In the genomic region with DNA sequence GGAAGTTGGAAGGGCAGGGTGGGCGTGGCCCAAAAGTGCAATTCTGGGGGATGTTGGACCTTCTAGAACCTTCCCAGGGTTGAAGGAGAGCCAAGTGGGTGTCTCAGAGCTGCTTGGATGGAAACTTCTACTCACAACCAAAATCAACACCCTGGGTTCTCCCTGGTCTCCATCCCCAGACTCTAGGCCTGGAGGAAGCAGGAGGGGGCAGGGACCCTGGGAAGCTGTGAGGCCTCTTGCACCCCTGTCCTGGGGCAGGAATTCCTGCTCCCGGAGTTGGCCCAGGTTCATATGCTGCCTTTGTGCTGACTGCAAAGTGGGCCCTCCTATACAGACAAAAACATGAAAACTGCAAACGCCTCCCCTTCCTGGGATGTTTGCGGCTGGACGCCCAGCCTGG, we compare ENCODE assay signal across 23 cellular contexts. TPM values are rescaled to one million over a fixed set of nuclear protein-coding genes. Genes with fewer than 3 reads are reported as not detected.
DNase-seq lines count a peak whose midpoint lies in the region; ATAC-seq and TF ChIP-seq lines count a peak whose summit lies in the region.
"Had no signal": no experiment of that assay in that cellular context is flagged by ENCODE, and none has a peak within 500 bp of the region (broad histone marks: within the 10 kb centered on the region; RNA-seq: fewer than 3 reads in every experiment).

No MANE protein-coding gene starts in this region.

- peaks cover 29% of the 10 kb centered on the region for H3K4me1 Mint-ChIP-seq in neural progenitor cell
- H3K4me1 Mint-ChIP-seq: GM23338 had no signal

- H3K27me3 ChIP-seq in neural progenitor cell (peaks cover 5% of the 10 kb centered on the region), thoracic aorta (replicated peaks; ENCODE audit: insufficient read depth) (no peaks in the 10 kb centered on the region), testis (no peaks in the 10 kb centered on the region)

- H3K79me2 ChIP-seq in neural progenitor cell (ENCODE audit: low read depth) = no peaks in the 10 kb centered on the region

- ATAC-seq in thoracic aorta (ENCODE audit: insufficient number of reproducible peaks, low FRiP score, low read depth) (no peak), GM21717 (IDR thresholded peaks at IDR 0.05; ENCODE audit: unreplicated experiment) (no peak)
- ATAC-seq: GM23338, HCT116 had no signal

- H3K27ac ChIP-seq in HEK293 (ENCODE audit: extremely low read depth, low read depth, low read length) (no peak overlapping the region), neural progenitor cell (no peak overlapping the region), thoracic aorta (peak overlapping the region; percentile 65 to 74), testis (no peak overlapping the region)

- H3K36me3 ChIP-seq in HEK293 (ENCODE audit: control insufficient read depth in 2 of 2, insufficient read depth in 1 of 2, low read length in 2 of 2) (no peaks in the 10 kb centered on the region), neural progenitor cell (no peaks in the 10 kb centered on the region), thoracic aorta (no peaks in the 10 kb centered on the region), testis (ENCODE audit: low read depth, missing control alignments) (no peaks in the 10 kb centered on the region)

- no peak for TF ChIP-seq CTCF in HEK293 (tag by site-specific recombination; IDR thresholded peaks at IDR 0.05)
- no peak for TF ChIP-seq CTCF in neural progenitor cell (IDR thresholded peaks at IDR 0.05)
- TF ChIP-seq CTCF in thoracic aorta (IDR thresholded peaks at IDR 0.05) = no peak
- TF ChIP-seq CTCF in testis (IDR thresholded peaks at IDR 0.05) = no peak

- no peak overlapping the region for H3K4me2 ChIP-seq in neural progenitor cell
- H3K4me2 ChIP-seq: GM23338 had no signal

- no peaks in the 10 kb centered on the region for H4K20me1 ChIP-seq in neural progenitor cell (ENCODE audit: low read depth)

- H3K9me3 ChIP-seq in HEK293 (ENCODE audit: control insufficient read depth, insufficient read depth, low read depth, low read length) (no peaks in the 10 kb centered on the region), neural progenitor cell (ENCODE audit: low read depth) (no peaks in the 10 kb centered on the region), thoracic aorta (no peaks in the 10 kb centered on the region), testis (no peaks in the 10 kb centered on the region)

- H3K27ac Mint-ChIP-seq in neural progenitor cell = peak overlapping the region; percentile 75
- H3K27ac Mint-ChIP-seq: CD4-positive, alpha-beta memory T cell; GM23338; H9; HFFc6 had no signal

- H3K36me3 Mint-ChIP-seq in neural progenitor cell = no peaks in the 10 kb centered on the region
- H3K36me3 Mint-ChIP-seq: CD4-positive, alpha-beta memory T cell had no signal

- H2AFZ ChIP-seq in neural progenitor cell (replicated peaks) = no peak overlapping the region
- H2AFZ ChIP-seq: GM23338 had no signal

- no peaks in the 10 kb centered on the region for H3K4me1 ChIP-seq in HEK293 (ENCODE audit: control insufficient read depth, insufficient read depth, low read length)
- no peaks in the 10 kb centered on the region for H3K4me1 ChIP-seq in neural progenitor cell
- H3K4me1 ChIP-seq in thoracic aorta (ENCODE audit: control insufficient read depth in 1 of 2, low read depth in 2 of 2) = peaks cover 10 to 17% of the 10 kb centered on the region in 2 donors
- no peaks in the 10 kb centered on the region for H3K4me1 ChIP-seq in testis

- H3K27me3 Mint-ChIP-seq in neural progenitor cell (ENCODE audit: insufficient read depth, low read depth) = peaks cover 17% of the 10 kb centered on the region

- H3K9ac ChIP-seq in neural progenitor cell = no peak overlapping the region

- H3K4me3 ChIP-seq in HEK293 (ENCODE audit: low read depth, low read length) = no peak overlapping the region
- no peak overlapping the region for H3K4me3 ChIP-seq in neural progenitor cell
- H3K4me3 ChIP-seq in thoracic aorta = no peak overlapping the region
- no peak overlapping the region for H3K4me3 ChIP-seq in testis
- H3K4me3 ChIP-seq: GM23338 had no signal

- H3K4me3 Mint-ChIP-seq in neural progenitor cell = no peak overlapping the region
- H3K4me3 Mint-ChIP-seq: CD4-positive, alpha-beta memory T cell; GM23338; H9; HFFc6 had no signal

- 83 to 85% methylated on average over 5 of the region's 5 CpGs for WGBS in testis, 2 donors

- CTCF ChIA-PET in HEK293 (lab: Yijun Ruan, JAX) = no interaction called here

- peaks cover 2% of the 10 kb centered on the region for H3K9me3 Mint-ChIP-seq in neural progenitor cell
- H3K9me3 Mint-ChIP-seq: CD4-positive, alpha-beta memory T cell; GM23338; H9 had no signal

- POLR2A ChIA-PET in HEK293 (lab: Yijun Ruan, JAX) = no interaction called here

- TF ChIP-seq POLR2A in testis (IDR thresholded peaks at IDR 0.05) = no peak

- H3F3A ChIP-seq in neural progenitor cell (ENCODE audit: low read depth) = no peaks in the 10 kb centered on the region

- intact Hi-C loops in testis (cut with DNase I; ENCODE audit: low total_unique reads) = no loop called here

- DNase-seq in neural progenitor cell (ENCODE audit: low spot score) (no peak), thoracic aorta (ENCODE audit: low spot score) (no peak), testis (no peak), mesenteric fat pad (ENCODE audit: low spot score) (no peak)
- DNase-seq: C1 segment of cervical spinal cord; Calu3; CD4-positive, alpha-beta memory T cell; COR-L47; DMS53; DMS79 treated with DMSO at 0.1 percent for 48 hours; GF-D8; H9; HFFc6 had no signal

TF ChIP-seq in HEK293, 187 proteins besides CTCF, POLR2A, EP300 and RAD21:
- peak; percentile 30; the same call in 1 of the 2 replicates for TF ChIP-seq KLF9 (tag by site-specific recombination; IDR thresholded peaks at IDR 0.05; ENCODE audit: low read depth)
- TF ChIP-seq, protein P1, sequence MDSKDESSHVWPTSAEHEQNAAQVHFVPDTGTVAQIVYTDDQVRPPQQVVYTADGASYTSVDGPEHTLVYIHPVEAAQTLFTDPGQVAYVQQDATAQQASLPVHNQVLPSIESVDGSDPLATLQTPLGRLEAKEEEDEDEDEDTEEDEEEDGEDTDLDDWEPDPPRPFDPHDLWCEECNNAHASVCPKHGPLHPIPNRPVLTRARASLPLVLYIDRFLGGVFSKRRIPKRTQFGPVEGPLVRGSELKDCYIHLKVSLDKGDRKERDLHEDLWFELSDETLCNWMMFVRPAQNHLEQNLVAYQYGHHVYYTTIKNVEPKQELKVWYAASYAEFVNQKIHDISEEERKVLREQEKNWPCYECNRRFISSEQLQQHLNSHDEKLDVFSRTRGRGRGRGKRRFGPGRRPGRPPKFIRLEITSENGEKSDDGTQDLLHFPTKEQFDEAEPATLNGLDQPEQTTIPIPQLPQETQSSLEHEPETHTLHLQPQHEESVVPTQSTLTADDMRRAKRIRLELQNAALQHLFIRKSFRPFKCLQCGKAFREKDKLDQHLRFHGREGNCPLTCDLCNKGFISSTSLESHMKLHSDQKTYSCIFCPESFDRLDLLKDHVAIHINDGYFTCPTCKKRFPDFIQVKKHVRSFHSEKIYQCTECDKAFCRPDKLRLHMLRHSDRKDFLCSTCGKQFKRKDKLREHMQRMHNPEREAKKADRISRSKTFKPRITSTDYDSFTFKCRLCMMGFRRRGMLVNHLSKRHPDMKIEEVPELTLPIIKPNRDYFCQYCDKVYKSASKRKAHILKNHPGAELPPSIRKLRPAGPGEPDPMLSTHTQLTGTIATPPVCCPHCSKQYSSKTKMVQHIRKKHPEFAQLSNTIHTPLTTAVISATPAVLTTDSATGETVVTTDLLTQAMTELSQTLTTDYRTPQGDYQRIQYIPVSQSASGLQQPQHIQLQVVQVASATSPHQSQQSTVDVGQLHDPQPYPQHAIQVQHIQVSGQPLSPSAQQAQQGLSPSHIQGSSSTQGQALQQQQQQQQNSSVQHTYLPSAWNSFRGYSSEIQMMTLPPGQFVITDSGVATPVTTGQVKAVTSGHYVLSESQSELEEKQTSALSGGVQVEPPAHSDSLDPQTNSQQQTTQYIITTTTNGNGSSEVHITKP (tag by site-specific recombination; IDR thresholded peaks at IDR 0.05) = peak; percentile 77
- TF ChIP-seq, protein P2, sequence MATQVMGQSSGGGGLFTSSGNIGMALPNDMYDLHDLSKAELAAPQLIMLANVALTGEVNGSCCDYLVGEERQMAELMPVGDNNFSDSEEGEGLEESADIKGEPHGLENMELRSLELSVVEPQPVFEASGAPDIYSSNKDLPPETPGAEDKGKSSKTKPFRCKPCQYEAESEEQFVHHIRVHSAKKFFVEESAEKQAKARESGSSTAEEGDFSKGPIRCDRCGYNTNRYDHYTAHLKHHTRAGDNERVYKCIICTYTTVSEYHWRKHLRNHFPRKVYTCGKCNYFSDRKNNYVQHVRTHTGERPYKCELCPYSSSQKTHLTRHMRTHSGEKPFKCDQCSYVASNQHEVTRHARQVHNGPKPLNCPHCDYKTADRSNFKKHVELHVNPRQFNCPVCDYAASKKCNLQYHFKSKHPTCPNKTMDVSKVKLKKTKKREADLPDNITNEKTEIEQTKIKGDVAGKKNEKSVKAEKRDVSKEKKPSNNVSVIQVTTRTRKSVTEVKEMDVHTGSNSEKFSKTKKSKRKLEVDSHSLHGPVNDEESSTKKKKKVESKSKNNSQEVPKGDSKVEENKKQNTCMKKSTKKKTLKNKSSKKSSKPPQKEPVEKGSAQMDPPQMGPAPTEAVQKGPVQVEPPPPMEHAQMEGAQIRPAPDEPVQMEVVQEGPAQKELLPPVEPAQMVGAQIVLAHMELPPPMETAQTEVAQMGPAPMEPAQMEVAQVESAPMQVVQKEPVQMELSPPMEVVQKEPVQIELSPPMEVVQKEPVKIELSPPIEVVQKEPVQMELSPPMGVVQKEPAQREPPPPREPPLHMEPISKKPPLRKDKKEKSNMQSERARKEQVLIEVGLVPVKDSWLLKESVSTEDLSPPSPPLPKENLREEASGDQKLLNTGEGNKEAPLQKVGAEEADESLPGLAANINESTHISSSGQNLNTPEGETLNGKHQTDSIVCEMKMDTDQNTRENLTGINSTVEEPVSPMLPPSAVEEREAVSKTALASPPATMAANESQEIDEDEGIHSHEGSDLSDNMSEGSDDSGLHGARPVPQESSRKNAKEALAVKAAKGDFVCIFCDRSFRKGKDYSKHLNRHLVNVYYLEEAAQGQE (tag by site-specific recombination; IDR thresholded peaks at IDR 0.05) = no peak
- TF ChIP-seq EGR2 (tag by site-specific recombination; IDR thresholded peaks at IDR 0.05; ENCODE audit: low read depth) = no peak
- TF ChIP-seq ZNF248 (tag by site-specific recombination; IDR thresholded peaks at IDR 0.05) = no peak
- no peak for TF ChIP-seq ZNF473 (tag by site-specific recombination; IDR thresholded peaks at IDR 0.05)
TF ChIP-seq in HEK293: peak in this region for 2.

RNA-seq across cellular contexts. Expression of a gene that starts 25.1 kb away (rescaled TPM):
- total RNA-seq in neural progenitor cell (ENCODE audit: low replicate concordance) (0.06 TPM in 1 of 2 replicates, not detected in the other), thoracic aorta (10 to 100 TPM in 1 of 2 donors, 1 to 10 TPM in 1; 6.3 to 10.0 TPM), testis (1 to 10 TPM in 1 of 2 donors, under 1 TPM in 1; 0.99 to 1.3 TPM), mesenteric fat pad (241 TPM)
- polyA plus RNA-seq in testis (ENCODE audit: insufficient read depth, low read depth, low replicate concordance) = 1.3 TPM
- total RNA-seq: A172; A673; Calu3; CD4-positive, alpha-beta memory T cell; Daoy; GM23338; H4; H9; HFFc6 had no signal
- polyA plus RNA-seq: BJ; CD4-positive, alpha-beta memory T cell; GM23338 had no signal

RNA-seq across cellular contexts. Expression of a gene that starts 34.3 kb away (rescaled TPM):
- not detected in 2 replicates for total RNA-seq in neural progenitor cell (ENCODE audit: low replicate concordance)
- not detected for total RNA-seq in thoracic aorta
- total RNA-seq in testis = under 1 TPM; 0.56 to 0.79 TPM
- not detected for polyA plus RNA-seq in testis (ENCODE audit: insufficient read depth, low read depth, low replicate concordance)
- total RNA-seq in mesenteric fat pad = not detected
- total RNA-seq: A172; A673; Calu3; CD4-positive, alpha-beta memory T cell; Daoy; G401; H4; H9; HFFc6 had no signal
- polyA plus RNA-seq: BJ; CD4-positive, alpha-beta memory T cell had no signal

Comparison
In these comparisons a context has a peak if more than half of its experiments do, and no peak if none do; other contexts are left out.
1. H3K27ac ChIP-seq: peak in thoracic aorta (2 of 2); none in HEK293 (single experiment), neural progenitor cell (single experiment) and testis (0 of 2).
2. RNA of a gene that starts 25.1 kb away (total RNA-seq): 241 TPM in mesenteric fat pad (single experiment); 6.3 to 10.0 TPM in thoracic aorta, 0.99 to 1.3 TPM in testis and 0.06 TPM in neural progenitor cell; every median in the first group is over 10 times any median in the second.